In genomic region chr9:77663754-77664153, GRCh38 we compare ENCODE assay signal across 10 cellular contexts. TPM values are rescaled to one million over a fixed set of nuclear protein-coding genes. Genes with fewer than 3 reads are reported as not detected.
DNase-seq lines count a peak whose midpoint lies in the region; ATAC-seq, FAIRE-seq and TF ChIP-seq lines count a peak whose summit lies in the region.
"Had no signal": no experiment of that assay in that cellular context is flagged by ENCODE, and none has a peak within 500 bp of the region (broad histone marks: within the 10 kb centered on the region; RNA-seq: fewer than 3 reads in every experiment).

No MANE protein-coding gene starts in this region.

- peak overlapping the region; percentile 33 for H2AFZ ChIP-seq in keratinocyte (ENCODE audit: control insufficient read depth, low read length)

- no peak overlapping the region for H3K4me3 ChIP-seq in body of pancreas
- H3K4me3 ChIP-seq in keratinocyte (ENCODE audit: control insufficient read depth in 2 of 3, extremely low read depth in 1 of 3, insufficient read depth in 2 of 3, low read depth in 1 of 3, low read length in 3 of 3), result no peak overlapping the region
- H3K4me3 ChIP-seq in tibial artery, result no peak overlapping the region

- no peak for TF ChIP-seq POLR2A in body of pancreas (IDR thresholded peaks at IDR 0.05)

- DNase-seq in NCI-H510A treated with DMSO at 0.1 percent for 48 hours (lab: John Stamatoyannopoulos, UW), result peak; percentile 63
- DNase-seq in NCI-H510A (lab: John Stamatoyannopoulos, UW), result no peak
- DNase-seq in body of pancreas, result peak; percentile 28 to 67 (median 52)
- no peak for DNase-seq in keratinocyte (ENCODE audit: low read depth, low spot score)
- DNase-seq in tibial artery, result peak; percentile 27 to 77
- no peak for DNase-seq in activated naive CD4-positive, alpha-beta T cell treated with anti-CD3 and anti-CD28 coated beads for 36 hours
- no peak for DNase-seq in NK-92 (lab: John Stamatoyannopoulos, UW; ENCODE audit: unreplicated experiment)
- DNase-seq: ACHN had no signal

- H3K36me3 ChIP-seq in body of pancreas (replicated peaks in 1 of 2; ENCODE audit: insufficient read depth in 1 of 2, low read depth in 2 of 2) (no peaks in the 10 kb centered on the region), keratinocyte (ENCODE audit: control insufficient read depth in 2 of 2, extremely low read depth in 1 of 2, insufficient read depth in 2 of 2, low read length in 2 of 2) (no peaks in the 10 kb centered on the region), tibial artery (no peaks in the 10 kb centered on the region)

- 2 to 9% methylated on average over 5 of the region's 5 CpGs for WGBS in body of pancreas, 2 donors

- peak overlapping the region; percentile 49 for H3K4me2 ChIP-seq in keratinocyte (ENCODE audit: control insufficient read depth, extremely low read depth, insufficient read depth, low read depth, low read length)

- intact Hi-C loops in body of pancreas (cut with DNase I), result no loop called here
- intact Hi-C loops in tibial artery (cut with DNase I; ENCODE audit: low total_unique reads), result no loop called here
- intact Hi-C loops in activated naive CD4-positive, alpha-beta T cell treated with anti-CD3 and anti-CD28 coated beads for 36 hours (cut with micrococcal nuclease), result loop anchor here (1.0 to 5.0 kb wide), 3 partner anchors 88 to 460 kb away; no protein-coding TSS in a partner anchor

- H3K27ac ChIP-seq in body of pancreas (peak overlapping the region in 1 of 4 donors; percentile 28), keratinocyte (ENCODE audit: control insufficient read depth, insufficient read depth, low read length) (no peak overlapping the region), tibial artery (peak overlapping the region; percentile 5 to 45)

- no peak overlapping the region for H3K4me3 Mint-ChIP-seq in activated naive CD4-positive, alpha-beta T cell treated with anti-CD3 and anti-CD28 coated beads for 36 hours

- no peaks in the 10 kb centered on the region for H3K27me3 ChIP-seq in body of pancreas
- no peaks in the 10 kb centered on the region for H3K27me3 ChIP-seq in keratinocyte (ENCODE audit: control insufficient read depth, extremely low read depth, insufficient read depth, low read length)
- no peaks in the 10 kb centered on the region for H3K27me3 ChIP-seq in tibial artery

- no peaks in the 10 kb centered on the region for H3K9me1 ChIP-seq in keratinocyte (ENCODE audit: control insufficient read depth, extremely low read depth, insufficient read depth, low read length)

- dilution Hi-C loops in keratinocyte (cut with MboI; ENCODE audit: extremely low pct_ligation_motif_present, low sequenced_read_pairs), result no loop called here

- H3K36me3 Mint-ChIP-seq in activated naive CD4-positive, alpha-beta T cell treated with anti-CD3 and anti-CD28 coated beads for 36 hours (ENCODE audit: low read depth), result no peaks in the 10 kb centered on the region

- ATAC-seq in body of pancreas (peak; percentile 65), HG02973 (IDR thresholded peaks at IDR 0.05; ENCODE audit: unreplicated experiment) (no peak)

- H4K20me1 ChIP-seq in keratinocyte (ENCODE audit: control insufficient read depth, extremely low read depth, insufficient read depth, low read length), result no peaks in the 10 kb centered on the region

- peak; percentile 23 for FAIRE-seq in keratinocyte (lab: Jason Lieb, UNC)
- FAIRE-seq: colon had no signal

- no peak overlapping the region for H3K9ac ChIP-seq in keratinocyte (ENCODE audit: control insufficient read depth, extremely low read depth, insufficient read depth, low read length)

- no peaks in the 10 kb centered on the region for H3K79me2 ChIP-seq in keratinocyte (ENCODE audit: control insufficient read depth, insufficient read depth, low read length)

- H3K27me3 Mint-ChIP-seq in activated naive CD4-positive, alpha-beta T cell treated with anti-CD3 and anti-CD28 coated beads for 36 hours (ENCODE audit: low read depth), result peaks cover 6% of the 10 kb centered on the region

- H3K4me1 ChIP-seq in body of pancreas (peaks cover 28% of the 10 kb centered on the region), keratinocyte (ENCODE audit: control insufficient read depth, extremely low read depth, insufficient read depth, low read length) (no peaks in the 10 kb centered on the region), tibial artery (peaks cover 0 to 17% (median 7%) of the 10 kb centered on the region in 4 donors)

- CTCF ChIA-PET in activated naive CD4-positive, alpha-beta T cell treated with anti-CD3 and anti-CD28 coated beads for 36 hours (lab: Charles Lee), result interaction anchor here (0.6 kb wide), 1 partner anchor 32 kb away, joined by 3 read pairs; no protein-coding TSS in a partner anchor

- no peaks in the 10 kb centered on the region for H3K9me3 Mint-ChIP-seq in activated naive CD4-positive, alpha-beta T cell treated with anti-CD3 and anti-CD28 coated beads for 36 hours

- H3K9me3 ChIP-seq in body of pancreas, result no peaks in the 10 kb centered on the region
- no peaks in the 10 kb centered on the region for H3K9me3 ChIP-seq in keratinocyte (ENCODE audit: control insufficient read depth, low read depth, low read length)
- no peaks in the 10 kb centered on the region for H3K9me3 ChIP-seq in tibial artery

- no peak for TF ChIP-seq CTCF in body of pancreas (IDR thresholded peaks at IDR 0.05)
- TF ChIP-seq CTCF in keratinocyte (optimal IDR thresholded peaks at IDR 0.05 in 1 of 3, IDR thresholded peaks at IDR 0.05 in 1 of 3, conservative IDR thresholded peaks at IDR 0.05 in 1 of 3; ENCODE audit: extremely low read depth in 1 of 3, insufficient read depth in 2 of 3, low read length in 3 of 3), result no peak
- TF ChIP-seq CTCF in tibial artery (IDR thresholded peaks at IDR 0.05), result no peak

- H3K4me1 Mint-ChIP-seq in activated naive CD4-positive, alpha-beta T cell treated with anti-CD3 and anti-CD28 coated beads for 36 hours (ENCODE audit: low read depth), result no peaks in the 10 kb centered on the region

- H3K27ac Mint-ChIP-seq in activated naive CD4-positive, alpha-beta T cell treated with anti-CD3 and anti-CD28 coated beads for 36 hours, result no peak overlapping the region

RNA-seq across cellular contexts. Expression of gene GNA14, which starts 15.6 kb away (rescaled TPM):
- total RNA-seq in body of pancreas, result 1 to 10 TPM; 1.6 to 5.3 TPM
- polyA plus RNA-seq in keratinocyte, result not detected in 3 replicates
- polyA plus RNA-seq in keratinocyte (2011; ENCODE audit: low read depth), result 0.10 TPM
- 0.02 TPM in 1 of 2 replicates, not detected in the other for polyA plus RNA-seq in keratinocyte (2011; cell fraction: cytosol; rRNA removed)
- polyA plus RNA-seq in keratinocyte (2011; cell fraction: nucleus; rRNA removed), result not detected in 2 replicates
- 0.23 TPM in 1 of 2 replicates, not detected in the other for polyA plus RNA-seq in keratinocyte (2012; ENCODE audit: low replicate concordance)
- polyA minus RNA-seq in keratinocyte, result not detected in 3 replicates
- not detected for polyA minus RNA-seq in keratinocyte (2011; cell fraction: cytosol; rRNA and poly(A)+ RNA removed)
- polyA minus RNA-seq in keratinocyte (2011; cell fraction: nucleus; rRNA and poly(A)+ RNA removed), result not detected in 2 replicates
- not detected for total RNA-seq in activated naive CD4-positive, alpha-beta T cell treated with anti-CD3 and anti-CD28 coated beads for 36 hours

Comparison
In these comparisons a context has a peak if more than half of its experiments do, and no peak if none do; other contexts are left out.
1. DNase-seq: peak in NCI-H510A treated with DMSO at 0.1 percent for 48 hours (single experiment), body of pancreas (4 of 4) and tibial artery (2 of 2); none in NCI-H510A (single experiment), keratinocyte (single experiment), activated naive CD4-positive, alpha-beta T cell treated with anti-CD3 and anti-CD28 coated beads for 36 hours (single experiment) and NK-92 (single experiment).